9 cellular contexts compared by ENCODE assay signal in genomic region chr1:159936284-159936904, GRCh38. TPM values are rescaled to one million over a fixed set of nuclear protein-coding genes. Genes with fewer than 3 reads are reported as not detected.
DNase-seq lines count a peak whose midpoint lies in the region; ATAC-seq lines count a peak whose summit lies in the region.
"Had no signal": no experiment of that assay in that cellular context is flagged by ENCODE, and none has a peak within 500 bp of the region (broad histone marks: within the 10 kb centered on the region; RNA-seq: fewer than 3 reads in every experiment).

No MANE protein-coding gene starts in this region.

- peak overlapping the region; percentile 48 for H3K27ac ChIP-seq in epithelial cell of prostate
- no peak overlapping the region for H3K27ac ChIP-seq in naive thymus-derived CD4-positive, alpha-beta T cell (ENCODE audit: low read depth, low read length)
- H3K27ac ChIP-seq: SK-N-MC had no signal

- intact Hi-C loops in naive thymus-derived CD4-positive, alpha-beta T cell (cut with micrococcal nuclease): loop anchor here (1.0 to 2.0 kb wide), 9 partner anchors 9 to 440 kb away; partner anchors contain the start of genes IGSF9 (in 1 of the 2) and TAGLN2 (in 1 of the 2)

- peak overlapping the region in 1 of 9 donors; percentile 17 for H3K27ac Mint-ChIP-seq in naive thymus-derived CD4-positive, alpha-beta T cell

- H3K27me3 ChIP-seq in naive thymus-derived CD4-positive, alpha-beta T cell (ENCODE audit: control insufficient read depth in 2 of 2, insufficient read depth in 2 of 2, low read length in 2 of 2): no peaks in the 10 kb centered on the region

- peak; percentile 64 for ATAC-seq in HG02642 (IDR thresholded peaks at IDR 0.05; ENCODE audit: poor library complexity, unreplicated experiment)
- peak; percentile 90 for ATAC-seq in naive thymus-derived CD4-positive, alpha-beta T cell
- ATAC-seq in GM18870 (IDR thresholded peaks at IDR 0.05; ENCODE audit: unreplicated experiment): no peak

- POLR2A ChIA-PET in naive thymus-derived CD4-positive, alpha-beta T cell (lab: Charles Lee): interaction anchor here (3.6 kb wide), 1 partner anchor 12 kb away, joined by 17 read pairs; the partner anchor contains the start of gene TAGLN2

- H3K9me3 Mint-ChIP-seq in naive thymus-derived CD4-positive, alpha-beta T cell: no peaks in the 10 kb centered on the region

- peaks cover 0 to 20% (median 11%) of the 10 kb centered on the region in 7 donors for H3K4me1 Mint-ChIP-seq in naive thymus-derived CD4-positive, alpha-beta T cell

- no peaks in the 10 kb centered on the region for H3K36me3 Mint-ChIP-seq in naive thymus-derived CD4-positive, alpha-beta T cell

- no peaks in the 10 kb centered on the region for H3K4me1 ChIP-seq in naive thymus-derived CD4-positive, alpha-beta T cell (ENCODE audit: control insufficient read depth in 2 of 2, insufficient read depth in 2 of 2, low read length in 2 of 2)

- no peak overlapping the region for H3K4me3 ChIP-seq in naive thymus-derived CD4-positive, alpha-beta T cell (ENCODE audit: low read length)
- H3K4me3 ChIP-seq: SK-N-MC had no signal

- DNase-seq in D341Med (ENCODE audit: low spot score) (peak; percentile 91), NOMO-1 (lab: John Stamatoyannopoulos, UW; ENCODE audit: unreplicated experiment in 2 of 2) (peak; percentile 61 to 73), epithelial cell of prostate (ENCODE audit: low read depth, low spot score) (no peak)
- peak; percentile 86 for DNase-seq in activated CD8-positive, alpha-beta memory T cell treated with anti-CD3 and anti-CD28 coated beads, Interleukin-2, amount 50 U/mL, for 4 hours
- DNase-seq in naive thymus-derived CD4-positive, alpha-beta T cell: peak; percentile 49 to 90 (median 74)
- DNase-seq in stimulated activated naive CD4-positive, alpha-beta T cell treated with Interleukin-2 at 50 U/mL for 16 hours (lab: John Stamatoyannopoulos, UW): peak; percentile 75

- H3K9me3 ChIP-seq in naive thymus-derived CD4-positive, alpha-beta T cell (ENCODE audit: control insufficient read depth in 2 of 3, low read length in 3 of 3): no peaks in the 10 kb centered on the region

- peaks cover 0 to 23% (median 8%) of the 10 kb centered on the region in 5 donors for H3K27me3 Mint-ChIP-seq in naive thymus-derived CD4-positive, alpha-beta T cell

- CTCF ChIA-PET in naive thymus-derived CD4-positive, alpha-beta T cell (lab: Charles Lee): interaction anchor here (0.6 to 2.5 kb wide), 7 partner anchors 9 to 122 kb away, joined by 3 to 9 read pairs (median 4); partner anchors contain the start of genes IGSF9 and TAGLN2

- H3K4me3 Mint-ChIP-seq in naive thymus-derived CD4-positive, alpha-beta T cell: no peak overlapping the region

- H3K36me3 ChIP-seq in naive thymus-derived CD4-positive, alpha-beta T cell (ENCODE audit: control insufficient read depth in 2 of 3, insufficient read depth in 3 of 3, low read length in 3 of 3): no peaks in the 10 kb centered on the region

RNA-seq across cellular contexts. Expression of gene IGSF9, which starts 9.0 kb away (rescaled TPM):
- total RNA-seq in naive thymus-derived CD4-positive, alpha-beta T cell: under 1 TPM in 1 of 5 experiments, not detected in 4; 0.12 TPM
- under 1 TPM in 1 of 2 donors, not detected in 1; 0.12 TPM for polyA plus RNA-seq in naive thymus-derived CD4-positive, alpha-beta T cell

RNA-seq across cellular contexts. Expression of gene TAGLN2, which starts 11.1 kb away (rescaled TPM):
- 100 to 1,000 TPM; 116 to 450 (median 284) TPM for total RNA-seq in naive thymus-derived CD4-positive, alpha-beta T cell
- 100 to 1,000 TPM; 449 to 662 TPM for polyA plus RNA-seq in naive thymus-derived CD4-positive, alpha-beta T cell

RNA-seq across cellular contexts. Expression of gene SLAMF9, which starts 17.6 kb away (rescaled TPM):
- not detected for total RNA-seq in naive thymus-derived CD4-positive, alpha-beta T cell
- polyA plus RNA-seq in naive thymus-derived CD4-positive, alpha-beta T cell: not detected

RNA-seq across cellular contexts. Expression of gene CFAP45, which starts 36.4 kb away (rescaled TPM):
- total RNA-seq in naive thymus-derived CD4-positive, alpha-beta T cell: 1 to 10 TPM in 2 of 5 experiments, under 1 TPM in 3; 0.53 to 2.8 (median 0.92) TPM
- polyA plus RNA-seq in naive thymus-derived CD4-positive, alpha-beta T cell: under 1 TPM; 0.17 to 0.57 TPM
